Comparison of ENCODE assay signal across 8 cellular contexts in genomic region chrX:85084770-85085393, GRCh38.
DNase-seq lines count a peak whose midpoint lies in the region; ATAC-seq and TF ChIP-seq lines count a peak whose summit lies in the region.

No MANE protein-coding gene starts in this region.

- TF ChIP-seq CTCF in thoracic aorta (IDR thresholded peaks at IDR 0.05): peak; percentile 58

- H3K9me3 ChIP-seq in adipocyte (ENCODE audit: control insufficient read depth, low read length): no peaks in the 10 kb centered on the region
- no peaks in the 10 kb centered on the region for H3K9me3 ChIP-seq in iPS DF 6.9 (ENCODE audit: control insufficient read depth, insufficient read depth, low read length)
- H3K9me3 ChIP-seq in thoracic aorta: no peaks in the 10 kb centered on the region

- DNase-seq in NOMO-1 treated with DMSO at 0.1 percent for 48 hours (lab: John Stamatoyannopoulos, UW; ENCODE audit: unreplicated experiment) (peak; percentile 15), NOMO-1 treated with dmso at 0.1 percent for 144 hours (lab: John Stamatoyannopoulos, UW; ENCODE audit: unreplicated experiment) (no peak), adipocyte (ENCODE audit: low read depth) (peak; percentile 67), iPS DF 6.9 (ENCODE audit: low read depth, low spot score) (peak; percentile 2), thoracic aorta (ENCODE audit: low spot score) (no peak)
- peak; percentile 22 for DNase-seq in Jurkat, Clone E6-1 (ENCODE audit: low read depth, low spot score)

- H3K9ac ChIP-seq in adipocyte (ENCODE audit: low read length): no peak overlapping the region

- H3K27me3 ChIP-seq in adipocyte (replicated peaks; ENCODE audit: control insufficient read depth, insufficient read depth, low read length): no peaks in the 10 kb centered on the region
- no peaks in the 10 kb centered on the region for H3K27me3 ChIP-seq in iPS DF 6.9 (ENCODE audit: control insufficient read depth, insufficient read depth, low read length)
- H3K27me3 ChIP-seq in thoracic aorta (replicated peaks; ENCODE audit: insufficient read depth): no peaks in the 10 kb centered on the region

- WGBS in iPS DF 6.9 (ENCODE audit: insufficient coverage, insufficient read length): no CpG with 5 or more reads among the region's 2 CpGs

- H3K27ac ChIP-seq in iPS DF 6.9 (ENCODE audit: low read length) (no peak overlapping the region), thoracic aorta (no peak overlapping the region)

- no peak overlapping the region for H3K4me3 ChIP-seq in Jurkat, Clone E6-1 (ENCODE audit: low read length)
- H3K4me3 ChIP-seq in adipocyte (ENCODE audit: low read length) (no peak overlapping the region), iPS DF 6.9 (ENCODE audit: low read length) (no peak overlapping the region), thoracic aorta (no peak overlapping the region)

- H3K36me3 ChIP-seq in adipocyte (ENCODE audit: control insufficient read depth, insufficient read depth, low read length, severe bottlenecking) (peaks cover 18% of the 10 kb centered on the region), iPS DF 6.9 (ENCODE audit: control insufficient read depth, insufficient read depth, low read length) (no peaks in the 10 kb centered on the region), thoracic aorta (no peaks in the 10 kb centered on the region)

- no peaks in the 10 kb centered on the region for H3K4me1 ChIP-seq in adipocyte (ENCODE audit: control insufficient read depth, insufficient read depth, low read length)
- no peaks in the 10 kb centered on the region for H3K4me1 ChIP-seq in iPS DF 6.9 (ENCODE audit: control insufficient read depth, insufficient read depth, low read length)
- H3K4me1 ChIP-seq in thoracic aorta (ENCODE audit: control insufficient read depth in 1 of 2, low read depth in 2 of 2): no peaks in the 10 kb centered on the region

- ATAC-seq in GM21360 (IDR thresholded peaks at IDR 0.05; ENCODE audit: unreplicated experiment) (peak; percentile 97), thoracic aorta (ENCODE audit: insufficient number of reproducible peaks, low FRiP score, low read depth) (no peak), HG03565 (IDR thresholded peaks at IDR 0.05; ENCODE audit: unreplicated experiment) (no peak)

Comparison
In these comparisons a context has a peak if more than half of its experiments do, and no peak if none do; other contexts are left out.
1. DNase-seq: peak in NOMO-1 treated with DMSO at 0.1 percent for 48 hours (single experiment), Jurkat, Clone E6-1 (single experiment), adipocyte (single experiment) and iPS DF 6.9 (single experiment); none in NOMO-1 treated with dmso at 0.1 percent for 144 hours (single experiment) and thoracic aorta (single experiment).